Comparison of ENCODE assay signal across 2 cellular contexts in the genomic region with DNA sequence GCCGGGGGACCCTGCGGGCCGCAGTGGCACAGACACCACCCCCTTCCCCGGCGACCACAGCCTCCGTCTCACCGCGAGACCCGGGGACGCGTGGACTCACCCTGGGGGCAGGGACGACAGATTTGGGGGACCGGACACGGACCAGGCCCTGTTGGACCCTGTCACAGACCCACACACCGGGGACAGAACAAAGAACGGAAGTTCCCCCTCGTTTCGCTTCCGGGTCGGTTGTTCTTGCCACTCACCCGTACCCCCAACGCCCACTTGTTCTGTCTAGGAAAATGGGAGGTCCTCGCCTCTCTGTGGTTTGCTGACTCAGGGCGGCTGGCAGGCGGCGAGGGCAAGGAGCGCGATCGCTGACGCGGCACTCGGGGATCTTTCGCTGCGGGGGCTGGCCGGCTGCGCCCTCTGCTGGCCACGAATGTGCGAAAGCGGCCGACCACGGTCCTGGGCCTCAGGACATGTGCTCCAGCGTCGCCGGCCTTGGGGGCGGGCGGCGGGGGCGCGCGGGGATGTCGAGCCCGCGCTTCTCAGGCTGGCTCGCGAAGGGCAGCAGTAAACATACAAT.
TF ChIP-seq lines count a peak whose summit lies in the region.

A gene (minus strand): TSS at position 189 of the 568 bp plus-strand sequence. CDS start 4,366 bp downstream, outside the sequence.

TF ChIP-seq in IMR-90, 13 proteins besides CTCF, POLR2A, EP300 and RAD21:
- TF ChIP-seq BHLHE40 (IDR thresholded peaks at IDR 0.05; ENCODE audit: low read depth, low read length) (peak; percentile 67), CHD1 (IDR thresholded peaks at IDR 0.05; ENCODE audit: low read depth, low read length) (no peak), RCOR1 (IDR thresholded peaks at IDR 0.05; ENCODE audit: insufficient replicate concordance, low read length) (no peak), MAZ (IDR thresholded peaks at IDR 0.05; ENCODE audit: borderline replicate concordance, low read depth, low read length) (peak; percentile 92; the same call in 1 of the 2 replicates), SMC3 (IDR thresholded peaks at IDR 0.05; ENCODE audit: low read depth, low read length) (peak; percentile 73), NFE2L2 (IDR thresholded peaks at IDR 0.05; ENCODE audit: low read depth, low read length) (peak; percentile 92), RFX5 (IDR thresholded peaks at IDR 0.05; ENCODE audit: low read depth, low read length) (no peak), FOS (IDR thresholded peaks at IDR 0.05; ENCODE audit: low read depth, low read length) (peak; percentile 90), CEBPB (IDR thresholded peaks at IDR 0.05; ENCODE audit: low read depth, low read length) (no peak), MAFK (IDR thresholded peaks at IDR 0.05; ENCODE audit: low read depth, low read length) (peak; percentile 97), MXI1 (IDR thresholded peaks at IDR 0.05; ENCODE audit: borderline replicate concordance, low read depth, low read length) (peak; percentile 85)
- TF ChIP-seq, protein P1, sequence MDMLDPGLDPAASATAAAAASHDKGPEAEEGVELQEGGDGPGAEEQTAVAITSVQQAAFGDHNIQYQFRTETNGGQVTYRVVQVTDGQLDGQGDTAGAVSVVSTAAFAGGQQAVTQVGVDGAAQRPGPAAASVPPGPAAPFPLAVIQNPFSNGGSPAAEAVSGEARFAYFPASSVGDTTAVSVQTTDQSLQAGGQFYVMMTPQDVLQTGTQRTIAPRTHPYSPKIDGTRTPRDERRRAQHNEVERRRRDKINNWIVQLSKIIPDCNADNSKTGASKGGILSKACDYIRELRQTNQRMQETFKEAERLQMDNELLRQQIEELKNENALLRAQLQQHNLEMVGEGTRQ (IDR thresholded peaks at IDR 0.05; ENCODE audit: low read depth, low read length): peak; percentile 54
- TF ChIP-seq, protein P2, sequence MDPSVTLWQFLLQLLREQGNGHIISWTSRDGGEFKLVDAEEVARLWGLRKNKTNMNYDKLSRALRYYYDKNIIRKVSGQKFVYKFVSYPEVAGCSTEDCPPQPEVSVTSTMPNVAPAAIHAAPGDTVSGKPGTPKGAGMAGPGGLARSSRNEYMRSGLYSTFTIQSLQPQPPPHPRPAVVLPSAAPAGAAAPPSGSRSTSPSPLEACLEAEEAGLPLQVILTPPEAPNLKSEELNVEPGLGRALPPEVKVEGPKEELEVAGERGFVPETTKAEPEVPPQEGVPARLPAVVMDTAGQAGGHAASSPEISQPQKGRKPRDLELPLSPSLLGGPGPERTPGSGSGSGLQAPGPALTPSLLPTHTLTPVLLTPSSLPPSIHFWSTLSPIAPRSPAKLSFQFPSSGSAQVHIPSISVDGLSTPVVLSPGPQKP (IDR thresholded peaks at IDR 0.05; ENCODE audit: borderline replicate concordance, low read depth, low read length): no peak

TF ChIP-seq in endothelial cell of umbilical vein, 7 proteins besides CTCF, POLR2A, EP300 and RAD21:
- TF ChIP-seq FOS (IDR thresholded peaks at IDR 0.05; ENCODE audit: borderline replicate concordance, insufficient read depth, low read length) (peak; percentile 67), JUN (IDR thresholded peaks at IDR 0.05; ENCODE audit: borderline replicate concordance, insufficient read depth, insufficient read length, low read depth) (no peak), POLR2AphosphoS5 (IDR thresholded peaks at IDR 0.05; ENCODE audit: insufficient read depth, low read depth, low read length) (peak; percentile 87), MYC (IDR thresholded peaks at IDR 0.05; ENCODE audit: low read depth, low read length) (peak; percentile 58)
- TF ChIP-seq, protein P3, sequence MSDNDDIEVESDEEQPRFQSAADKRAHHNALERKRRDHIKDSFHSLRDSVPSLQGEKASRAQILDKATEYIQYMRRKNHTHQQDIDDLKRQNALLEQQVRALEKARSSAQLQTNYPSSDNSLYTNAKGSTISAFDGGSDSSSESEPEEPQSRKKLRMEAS (IDR thresholded peaks at IDR 0.05; ENCODE audit: insufficient read depth, insufficient read length): peak; percentile 74
TF ChIP-seq in endothelial cell of umbilical vein: peak in this region for 4.
